In genomic region chr6:144588674-144589325, GRCh38 we compare ENCODE assay signal across 14 cellular contexts.
DNase-seq lines count a peak whose midpoint lies in the region; ATAC-seq and TF ChIP-seq lines count a peak whose summit lies in the region.
"Had no signal": no experiment of that assay in that cellular context is flagged by ENCODE, and none has a peak within 500 bp of the region (broad histone marks: within the 10 kb centered on the region; RNA-seq: fewer than 3 reads in every experiment).

No MANE protein-coding gene starts in this region.

- no peaks in the 10 kb centered on the region for H3K4me1 ChIP-seq in breast epithelium

- H3K27me3 Mint-ChIP-seq in activated T-cell treated with anti-CD3 and anti-CD28 coated beads, Interleukin-2, amount 50 U/mL, for 72 hours (ENCODE audit: low read depth), result no peaks in the 10 kb centered on the region
- no peaks in the 10 kb centered on the region for H3K27me3 Mint-ChIP-seq in activated T-cell treated with anti-CD3 and anti-CD28 coated beads, Interleukin-2, amount 50 U/mL, for 24 hours
- H3K27me3 Mint-ChIP-seq: activated CD8-positive, alpha-beta memory T cell treated with anti-CD3 and anti-CD28 coated beads, Interleukin-2, amount 10 ng/mL, durations not matched to agents 7 days and 5 days had no signal

- H3K36me3 Mint-ChIP-seq in activated T-cell treated with anti-CD3 and anti-CD28 coated beads, Interleukin-2, amount 50 U/mL, for 72 hours (ENCODE audit: insufficient read depth in 2 of 2), result peaks cover 0 to 3% of the 10 kb centered on the region in 2 donors
- H3K36me3 Mint-ChIP-seq in activated T-cell treated with anti-CD3 and anti-CD28 coated beads, Interleukin-2, amount 50 U/mL, for 24 hours (ENCODE audit: low read depth), result peaks cover 16% of the 10 kb centered on the region

- H3K4me1 Mint-ChIP-seq in activated T-cell treated with anti-CD3 and anti-CD28 coated beads, Interleukin-2, amount 50 U/mL, for 72 hours (ENCODE audit: low read depth), result peaks cover 13% of the 10 kb centered on the region
- H3K4me1 Mint-ChIP-seq in activated T-cell treated with anti-CD3 and anti-CD28 coated beads, Interleukin-2, amount 50 U/mL, for 24 hours (ENCODE audit: low read depth), result peaks cover 26% of the 10 kb centered on the region

- TF ChIP-seq POLR2A in breast epithelium (IDR thresholded peaks at IDR 0.05), result no peak

- no peaks in the 10 kb centered on the region for H3K9me3 Mint-ChIP-seq in activated T-cell treated with anti-CD3 and anti-CD28 coated beads, Interleukin-2, amount 50 U/mL, for 72 hours
- no peaks in the 10 kb centered on the region for H3K9me3 Mint-ChIP-seq in activated T-cell treated with anti-CD3 and anti-CD28 coated beads, Interleukin-2, amount 50 U/mL, for 24 hours
- H3K9me3 Mint-ChIP-seq: T-helper 1 cell treated with Interleukin-12 subunit alpha and Interleukin-12 subunit beta and Interleukin-4 antibody, amounts not matched to agents 30 μg/mL and 1 μg/mL, for 36 hours had no signal

- H3K36me3 ChIP-seq in breast epithelium, result no peaks in the 10 kb centered on the region

- no peak overlapping the region for H3K4me3 Mint-ChIP-seq in activated T-cell treated with anti-CD3 and anti-CD28 coated beads, Interleukin-2, amount 50 U/mL, for 72 hours
- no peak overlapping the region for H3K4me3 Mint-ChIP-seq in activated T-cell treated with anti-CD3 and anti-CD28 coated beads, Interleukin-2, amount 50 U/mL, for 24 hours
- H3K4me3 Mint-ChIP-seq: activated CD8-positive, alpha-beta memory T cell treated with anti-CD3 and anti-CD28 coated beads, Interleukin-2, amount 10 ng/mL, durations not matched to agents 7 days and 5 days; T-helper 1 cell treated with Interleukin-12 subunit alpha and Interleukin-12 subunit beta and Interleukin-4 antibody, amounts not matched to agents 30 μg/mL and 1 μg/mL, for 36 hours had no signal

- H3K4me3 ChIP-seq in breast epithelium, result no peak overlapping the region
- H3K4me3 ChIP-seq: A549 had no signal

- intact Hi-C loops in breast epithelium (cut with DNase I; ENCODE audit: low total_unique reads), result no loop called here

- peak overlapping the region in 1 of 2 donors; percentile 14 for H3K27ac ChIP-seq in breast epithelium
- H3K27ac ChIP-seq: A549, neutrophil had no signal

- ATAC-seq in activated T-cell treated with anti-CD3 and anti-CD28 coated beads, Interleukin-2, amount 50 U/mL, for 72 hours (replicated peaks in 1 of 2), result peak; percentile 35 to 71
- ATAC-seq in HG02610 (IDR thresholded peaks at IDR 0.05; ENCODE audit: unreplicated experiment) (peak; percentile 76), HG03457 (IDR thresholded peaks at IDR 0.05; ENCODE audit: unreplicated experiment) (peak; percentile 80)
- peak; percentile 77 for ATAC-seq in stimulated activated naive CD8-positive, alpha-beta T cell treated with anti-CD3 and anti-CD28 coated beads, Interleukin-15, Interleukin-2, amounts not matched to agents 100 U/mL and 50 U/mL, for 24 hours
- ATAC-seq: A549; activated CD8-positive, alpha-beta memory T cell treated with anti-CD3 and anti-CD28 coated beads, Interleukin-2, amount 10 ng/mL, durations not matched to agents 7 days and 5 days; esophagus mucosa had no signal

- no peaks in the 10 kb centered on the region for H3K9me3 ChIP-seq in breast epithelium
- H3K9me3 ChIP-seq: A549, neutrophil had no signal

- TF ChIP-seq CTCF in breast epithelium (IDR thresholded peaks at IDR 0.05), result no peak

- DNase-seq in activated T-cell treated with anti-CD3 and anti-CD28 coated beads, Interleukin-2, amount 50 U/mL, for 72 hours, result no peak
- DNase-seq in activated T-cell treated with anti-CD3 and anti-CD28 coated beads, Interleukin-2, amount 50 U/mL, for 24 hours, result no peak
- no peak for DNase-seq in stimulated activated naive CD8-positive, alpha-beta T cell treated with anti-CD3 and anti-CD28 coated beads, Interleukin-15, Interleukin-2, amounts not matched to agents 100 U/mL and 50 U/mL, for 24 hours
- DNase-seq in breast epithelium (ENCODE audit: low spot score in 2 of 2) (no peak), LoVo (ENCODE audit: low spot score) (no peak), SW480 (ENCODE audit: low spot score) (no peak)
- DNase-seq: activated CD8-positive, alpha-beta memory T cell treated with anti-CD3 and anti-CD28 coated beads, Interleukin-2, amount 10 ng/mL, durations not matched to agents 7 days and 5 days; NCI-H1694 had no signal

- H3K27me3 ChIP-seq in breast epithelium, result no peaks in the 10 kb centered on the region
- H3K27me3 ChIP-seq: neutrophil had no signal

- H3K27ac Mint-ChIP-seq in activated T-cell treated with anti-CD3 and anti-CD28 coated beads, Interleukin-2, amount 50 U/mL, for 72 hours, result no peak overlapping the region
- no peak overlapping the region for H3K27ac Mint-ChIP-seq in activated T-cell treated with anti-CD3 and anti-CD28 coated beads, Interleukin-2, amount 50 U/mL, for 24 hours
- H3K27ac Mint-ChIP-seq: activated CD8-positive, alpha-beta memory T cell treated with anti-CD3 and anti-CD28 coated beads, Interleukin-2, amount 10 ng/mL, durations not matched to agents 7 days and 5 days; T-helper 1 cell treated with Interleukin-12 subunit alpha and Interleukin-12 subunit beta and Interleukin-4 antibody, amounts not matched to agents 30 μg/mL and 1 μg/mL, for 36 hours had no signal
